Comparison of ENCODE assay signal across 8 cellular contexts in the genomic region with DNA sequence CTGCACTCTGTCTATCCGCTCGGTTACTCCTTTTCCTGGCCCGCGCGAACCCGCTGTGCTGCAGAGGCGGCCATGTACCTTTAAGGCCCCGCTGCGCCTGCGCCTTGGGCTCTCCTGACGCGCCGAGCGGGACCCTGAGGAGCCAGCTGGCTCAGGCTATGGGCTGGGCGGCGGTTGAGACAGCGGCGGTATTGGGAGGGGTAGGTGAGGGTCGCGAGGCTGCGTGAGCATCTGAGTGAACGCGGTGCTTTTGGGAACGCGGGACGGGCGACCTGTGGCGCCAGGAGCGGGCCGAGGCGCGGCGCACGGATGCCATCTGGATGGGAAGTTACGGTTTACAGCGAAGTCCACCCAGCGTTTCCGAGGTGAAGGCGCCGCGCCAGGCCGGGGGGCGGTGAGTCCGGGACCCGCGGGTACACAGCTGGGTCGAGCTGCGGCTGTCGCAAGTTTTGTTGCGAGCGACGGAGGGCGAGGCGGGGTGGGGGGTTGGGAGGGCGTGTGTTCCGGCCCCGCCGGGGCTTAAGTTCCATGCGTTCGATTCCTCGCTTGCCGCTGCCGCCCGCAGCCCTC. TPM values are rescaled to one million over a fixed set of nuclear protein-coding genes. Genes with fewer than 3 reads are reported as not detected.
DNase-seq lines count a peak whose midpoint lies in the region; ATAC-seq and TF ChIP-seq lines count a peak whose summit lies in the region.
"Not testable (repeated sequence)": the region's sequence is repeated elsewhere in the genome, so short reads cannot be mapped to it uniquely, and the experiment has no call there.

A gene with protein sequence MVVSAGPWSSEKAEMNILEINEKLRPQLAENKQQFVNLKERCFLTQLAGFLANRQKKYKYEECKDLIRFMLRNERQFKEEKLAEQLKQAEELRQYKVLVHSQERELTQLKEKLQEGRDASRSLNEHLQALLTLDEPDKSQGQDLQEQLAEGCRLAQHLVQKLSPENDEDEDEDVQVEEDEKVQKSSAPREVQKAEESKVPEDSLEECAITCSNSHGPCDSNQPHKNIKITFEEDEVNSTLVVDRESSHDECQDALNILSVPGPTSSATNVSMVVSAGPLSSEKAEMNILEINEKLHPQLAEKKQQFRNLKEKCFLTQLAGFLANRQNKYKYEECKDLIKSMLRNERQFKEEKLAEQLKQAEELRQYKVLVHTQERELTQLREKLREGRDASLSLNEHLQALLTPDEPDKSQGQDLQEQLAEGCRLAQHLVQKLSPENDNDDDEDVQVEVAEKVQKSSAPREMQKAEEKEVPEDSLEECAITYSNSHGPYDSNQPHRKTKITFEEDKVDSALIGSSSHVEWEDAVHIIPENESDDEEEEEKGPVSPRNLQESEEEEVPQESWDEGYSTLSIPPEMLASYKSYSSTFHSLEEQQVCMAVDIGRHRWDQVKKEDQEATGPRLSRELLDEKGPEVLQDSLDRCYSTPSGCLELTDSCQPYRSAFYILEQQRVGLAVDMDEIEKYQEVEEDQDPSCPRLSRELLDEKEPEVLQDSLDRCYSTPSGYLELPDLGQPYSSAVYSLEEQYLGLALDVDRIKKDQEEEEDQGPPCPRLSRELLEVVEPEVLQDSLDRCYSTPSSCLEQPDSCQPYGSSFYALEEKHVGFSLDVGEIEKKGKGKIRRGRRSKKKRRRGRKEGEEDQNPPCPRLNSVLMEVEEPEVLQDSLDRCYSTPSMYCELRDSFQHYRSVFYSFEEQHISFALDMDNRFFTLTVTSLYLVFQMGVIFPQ (plus strand): TSS at position 125 of the 570 bp plus-strand sequence. CDS start 21,488 bp downstream, outside the sequence.

- DNase-seq in EH (ENCODE audit: low read depth), result peak; percentile 69
- not testable (repeated sequence) for DNase-seq in HFF-Myc (ENCODE audit: extremely low read depth, low read depth)
- peak; percentile 84 for DNase-seq in activated naive CD4-positive, alpha-beta T cell treated with anti-CD3 and anti-CD28 coated beads, Interleukin-2, amount 10 ng/mL, durations not matched to agents 7 days and 5 days
- peak; percentile 67 for DNase-seq in neural progenitor cell (ENCODE audit: low spot score)
- DNase-seq in stimulated activated naive B cell treated with anti-CD40 and anti-IgM and Interleukin-4, amounts not matched to agents 10 μg/mL and 1 μg/mL and 100 μg/mL, for 72 hours, result peak; percentile 63

- peak within 1 kb of the TSS; percentile 83 for H3K4me3 Mint-ChIP-seq in activated naive CD4-positive, alpha-beta T cell treated with anti-CD3 and anti-CD28 coated beads, Interleukin-2, amount 10 ng/mL, durations not matched to agents 7 days and 5 days
- peak within 1 kb of the TSS; percentile 88 for H3K4me3 Mint-ChIP-seq in neural progenitor cell
- H3K4me3 Mint-ChIP-seq in stimulated activated naive B cell treated with anti-CD40 and anti-IgM and Interleukin-4, amounts not matched to agents 10 μg/mL and 1 μg/mL and 100 μg/mL, for 72 hours, result peak within 1 kb of the TSS; percentile 86 to 91

- not testable (repeated sequence) for H3K27me3 Mint-ChIP-seq in activated naive CD4-positive, alpha-beta T cell treated with anti-CD3 and anti-CD28 coated beads, Interleukin-2, amount 10 ng/mL, durations not matched to agents 7 days and 5 days; neural progenitor cell (ENCODE audit: insufficient read depth, low read depth); stimulated activated naive B cell treated with anti-CD40 and anti-IgM and Interleukin-4, amounts not matched to agents 10 μg/mL and 1 μg/mL and 100 μg/mL, for 72 hours

- H3K9me3 ChIP-seq in Loucy (ENCODE audit: insufficient read depth, low read depth, low read length); gastroesophageal sphincter; neural progenitor cell (ENCODE audit: low read depth): not testable (repeated sequence)

- H3K4me2 ChIP-seq in Loucy (ENCODE audit: low read depth, low read length, poor library complexity, severe bottlenecking) (peak within 1 kb of the TSS; percentile 70), neural progenitor cell (peak within 1 kb of the TSS; percentile 71)

- WGBS in gastroesophageal sphincter (ENCODE audit: low coverage in 1 of 2), 2 donors, result no CpG with 5 or more reads among the region's 64 CpGs

- H3K27me3 ChIP-seq in Loucy (ENCODE audit: insufficient read depth, low read length, poor library complexity, severe bottlenecking); gastroesophageal sphincter: not testable (repeated sequence)
- H3K27me3 ChIP-seq in neural progenitor cell, result peaks cover 30% of the 10 kb centered on the region

- peak within 1 kb of the TSS; percentile 59 for H3K9ac ChIP-seq in Loucy (ENCODE audit: low read depth, low read length, poor library complexity, severe bottlenecking)
- not testable (repeated sequence) for H3K9ac ChIP-seq in neural progenitor cell

- H3K4me1 Mint-ChIP-seq in activated naive CD4-positive, alpha-beta T cell treated with anti-CD3 and anti-CD28 coated beads, Interleukin-2, amount 10 ng/mL, durations not matched to agents 7 days and 5 days; neural progenitor cell; stimulated activated naive B cell treated with anti-CD40 and anti-IgM and Interleukin-4, amounts not matched to agents 10 μg/mL and 1 μg/mL and 100 μg/mL, for 72 hours: not testable (repeated sequence)

- H3K79me2 ChIP-seq in Loucy (ENCODE audit: insufficient read depth, low read length); neural progenitor cell (ENCODE audit: low read depth): not testable (repeated sequence)

- CTCF ChIA-PET in activated naive CD4-positive, alpha-beta T cell treated with anti-CD3 and anti-CD28 coated beads, Interleukin-2, amount 10 ng/mL, durations not matched to agents 7 days and 5 days (lab: Charles Lee), result not testable (repeated sequence)

- H3K27ac ChIP-seq in gastroesophageal sphincter, result peak within 1 kb of the TSS; percentile 57 to 90 (median 84)
- H3K27ac ChIP-seq in neural progenitor cell, result not testable (repeated sequence)

- ATAC-seq in gastroesophageal sphincter, result peak; percentile 98
- ATAC-seq in stimulated activated naive B cell treated with anti-CD40 and anti-IgM and Interleukin-4, amounts not matched to agents 10 μg/mL and 1 μg/mL and 100 μg/mL, for 72 hours (replicated peaks), result peak; percentile 98 to 99

- TF ChIP-seq POLR2A in gastroesophageal sphincter (IDR thresholded peaks at IDR 0.05), result not testable (repeated sequence)

- not testable (repeated sequence) for H3K9me2 ChIP-seq in Loucy (replicated peaks; ENCODE audit: low read depth, low read length)

- not testable (repeated sequence) for H3K9me3 Mint-ChIP-seq in activated naive CD4-positive, alpha-beta T cell treated with anti-CD3 and anti-CD28 coated beads, Interleukin-2, amount 10 ng/mL, durations not matched to agents 7 days and 5 days; neural progenitor cell; stimulated activated naive B cell treated with anti-CD40 and anti-IgM and Interleukin-4, amounts not matched to agents 10 μg/mL and 1 μg/mL and 100 μg/mL, for 72 hours

- H3K36me3 ChIP-seq in Loucy (ENCODE audit: insufficient read depth, low read length); gastroesophageal sphincter; neural progenitor cell: not testable (repeated sequence)

- not testable (repeated sequence) for H3F3A ChIP-seq in Loucy (ENCODE audit: low read depth); neural progenitor cell (ENCODE audit: low read depth)

- intact Hi-C loops in T-helper 1 cell treated with Interleukin-12 subunit alpha and Interleukin-12 subunit beta and Interleukin-4 antibody, amounts not matched to agents 30 ng/mL and 1 ng/mL, for 36 hours (cut with micrococcal nuclease), result not testable (repeated sequence)

- TF ChIP-seq CTCF in HFF-Myc (IDR thresholded peaks at IDR 0.05; ENCODE audit: low read depth, low read length, missing control alignments); Loucy (conservative IDR thresholded peaks at IDR 0.05; ENCODE audit: low read length); neural progenitor cell (IDR thresholded peaks at IDR 0.05): not testable (repeated sequence)
- TF ChIP-seq CTCF in gastroesophageal sphincter (IDR thresholded peaks at IDR 0.05), result peak in 1 of 4 experiments; percentile 14

- H3K4me3 ChIP-seq in HFF-Myc (replicated peaks; ENCODE audit: low read depth, low read length) (peak within 1 kb of the TSS; percentile 54), Loucy (ENCODE audit: low read length, poor library complexity, severe bottlenecking) (peak within 1 kb of the TSS; percentile 76), gastroesophageal sphincter (peak within 1 kb of the TSS; percentile 64 to 65), neural progenitor cell (peak within 1 kb of the TSS; percentile 43)

- peak within 1 kb of the TSS; percentile 83 for H3K27ac Mint-ChIP-seq in activated naive CD4-positive, alpha-beta T cell treated with anti-CD3 and anti-CD28 coated beads, Interleukin-2, amount 10 ng/mL, durations not matched to agents 7 days and 5 days
- not testable (repeated sequence) for H3K27ac Mint-ChIP-seq in neural progenitor cell
- peak within 1 kb of the TSS; percentile 78 for H3K27ac Mint-ChIP-seq in stimulated activated naive B cell treated with anti-CD40 and anti-IgM and Interleukin-4, amounts not matched to agents 10 μg/mL and 1 μg/mL and 100 μg/mL, for 72 hours

- TF ChIP-seq EP300 in gastroesophageal sphincter (IDR thresholded peaks at IDR 0.05), result not testable (repeated sequence)

- H2AFZ ChIP-seq in Loucy (ENCODE audit: low read length), result peak within 1 kb of the TSS; percentile 43; the same call in 1 of the 2 replicates
- not testable (repeated sequence) for H2AFZ ChIP-seq in neural progenitor cell (replicated peaks)

- H3K4me1 ChIP-seq in Loucy (ENCODE audit: insufficient read depth, low read length, poor library complexity, severe bottlenecking); gastroesophageal sphincter; neural progenitor cell: not testable (repeated sequence)

- not testable (repeated sequence) for H3K36me3 Mint-ChIP-seq in activated naive CD4-positive, alpha-beta T cell treated with anti-CD3 and anti-CD28 coated beads, Interleukin-2, amount 10 ng/mL, durations not matched to agents 7 days and 5 days; neural progenitor cell; stimulated activated naive B cell treated with anti-CD40 and anti-IgM and Interleukin-4, amounts not matched to agents 10 μg/mL and 1 μg/mL and 100 μg/mL, for 72 hours

- H4K20me1 ChIP-seq in Loucy (ENCODE audit: insufficient read depth, low read length, poor library complexity, severe bottlenecking); neural progenitor cell (ENCODE audit: low read depth): not testable (repeated sequence)

RNA-seq across cellular contexts. Expression of the gene that starts here (rescaled TPM):
- total RNA-seq in T-helper 1 cell treated with Interleukin-12 subunit alpha and Interleukin-12 subunit beta and Interleukin-4 antibody, amounts not matched to agents 30 ng/mL and 1 ng/mL, for 36 hours, result 30.6 and 31.1 TPM in 2 replicates
- total RNA-seq in gastroesophageal sphincter, result 10 to 100 TPM in 3 of 4 donors, 1 to 10 TPM in 1; 7.6 to 16.2 (median 13.0) TPM
- total RNA-seq in neural progenitor cell (ENCODE audit: low replicate concordance), result 6.3 and 7.2 TPM in 2 replicates
